In genomic region chr7:101859411-101860106, GRCh38 we compare ENCODE assay signal across 10 cellular contexts. TPM values are rescaled to one million over a fixed set of nuclear protein-coding genes. Genes with fewer than 3 reads are reported as not detected.
DNase-seq lines count a peak whose midpoint lies in the region; TF ChIP-seq lines count a peak whose summit lies in the region.
"Had no signal": no experiment of that assay in that cellular context is flagged by ENCODE, and none has a peak within 500 bp of the region (broad histone marks: within the 10 kb centered on the region; RNA-seq: fewer than 3 reads in every experiment).

No MANE protein-coding gene starts in this region.

- POLR2A ChIA-PET in MCF 10A (lab: Yijun Ruan, JAX) = interaction anchor here (0.6 to 1.1 kb wide), 3 partner anchors 10 to 391 kb away, joined by 3 read pairs; no protein-coding TSS in a partner anchor

- intact Hi-C loops in MCF 10A (cut with micrococcal nuclease) = no loop called here
- intact Hi-C loops in mammary epithelial cell (cut with micrococcal nuclease) = no loop called here

- H3K4me1 ChIP-seq in mammary epithelial cell (ENCODE audit: insufficient read depth, low read length) = peaks cover 17% of the 10 kb centered on the region

- H3K36me3 Mint-ChIP-seq in MCF 10A (ENCODE audit: insufficient read depth, unreplicated experiment) (no peaks in the 10 kb centered on the region), immature natural killer cell (peaks cover 0 to 4% (median 0%) of the 10 kb centered on the region in 3 donors)
- H3K36me3 Mint-ChIP-seq: activated CD4-positive, alpha-beta memory T cell treated with anti-CD3 and anti-CD28 coated beads for 36 hours had no signal

- H3K27ac ChIP-seq in mammary epithelial cell (ENCODE audit: insufficient read depth, low read depth, low read length) = no peak overlapping the region

- no peak overlapping the region for H3K4me3 Mint-ChIP-seq in MCF 10A (ENCODE audit: unreplicated experiment)
- H3K4me3 Mint-ChIP-seq in immature natural killer cell = peak overlapping the region in 1 of 5 donors; percentile 7
- H3K4me3 Mint-ChIP-seq: activated CD4-positive, alpha-beta memory T cell treated with anti-CD3 and anti-CD28 coated beads for 36 hours; activated naive CD8-positive, alpha-beta T cell treated with anti-CD3 and anti-CD28 coated beads, Interleukin-2, amount 10 ng/mL, durations not matched to agents 7 days and 5 days had no signal

- WGBS in mammary epithelial cell (ENCODE audit: low coverage, missing lambda C conversion rate) = 93% methylated on average over 5 of the region's 5 CpGs

- no peaks in the 10 kb centered on the region for H3K9me3 Mint-ChIP-seq in MCF 10A (ENCODE audit: unreplicated experiment)
- no peaks in the 10 kb centered on the region for H3K9me3 Mint-ChIP-seq in immature natural killer cell
- H3K9me3 Mint-ChIP-seq: activated CD4-positive, alpha-beta memory T cell treated with anti-CD3 and anti-CD28 coated beads for 36 hours; activated naive CD8-positive, alpha-beta T cell treated with anti-CD3 and anti-CD28 coated beads, Interleukin-2, amount 10 ng/mL, durations not matched to agents 7 days and 5 days had no signal

- no peak for DNase-seq in MCF 10A (ENCODE audit: unreplicated experiment)
- no peak for DNase-seq in mammary epithelial cell
- DNase-seq in dermis microvascular lymphatic vessel endothelial cell (ENCODE audit: low read depth in 2 of 2) = peak; percentile 46 to 59
- peak; percentile 63 to 80 for DNase-seq in lung microvascular endothelial cell (ENCODE audit: low read depth in 2 of 2)
- DNase-seq in OCI-M2 (lab: John Stamatoyannopoulos, UW; ENCODE audit: unreplicated experiment) = no peak
- DNase-seq in immature natural killer cell = no peak
- no peak for DNase-seq in HuH-7 (ENCODE audit: low spot score)
- no peak for DNase-seq in NCI-H510A treated with DMSO at 0.1 percent for 48 hours (lab: John Stamatoyannopoulos, UW)
- DNase-seq: activated CD4-positive, alpha-beta memory T cell treated with anti-CD3 and anti-CD28 coated beads for 36 hours; activated naive CD8-positive, alpha-beta T cell treated with anti-CD3 and anti-CD28 coated beads, Interleukin-2, amount 10 ng/mL, durations not matched to agents 7 days and 5 days had no signal

- H3K27me3 ChIP-seq in mammary epithelial cell (ENCODE audit: insufficient read depth, low read length) = no peaks in the 10 kb centered on the region

- peak overlapping the region; percentile 29 for H3K27ac Mint-ChIP-seq in MCF 10A (ENCODE audit: low read depth, unreplicated experiment)
- H3K27ac Mint-ChIP-seq in immature natural killer cell = peak overlapping the region in 3 of 6 donors; percentile 18 to 53 (median 19)
- H3K27ac Mint-ChIP-seq: activated CD4-positive, alpha-beta memory T cell treated with anti-CD3 and anti-CD28 coated beads for 36 hours; activated naive CD8-positive, alpha-beta T cell treated with anti-CD3 and anti-CD28 coated beads, Interleukin-2, amount 10 ng/mL, durations not matched to agents 7 days and 5 days had no signal

- H3K27me3 Mint-ChIP-seq in MCF 10A (ENCODE audit: insufficient read depth, unreplicated experiment) = no peaks in the 10 kb centered on the region
- H3K27me3 Mint-ChIP-seq in immature natural killer cell (ENCODE audit: low read depth in 3 of 3) = peaks cover 3 to 8% (median 5%) of the 10 kb centered on the region in 3 donors
- H3K27me3 Mint-ChIP-seq: activated CD4-positive, alpha-beta memory T cell treated with anti-CD3 and anti-CD28 coated beads for 36 hours; activated naive CD8-positive, alpha-beta T cell treated with anti-CD3 and anti-CD28 coated beads, Interleukin-2, amount 10 ng/mL, durations not matched to agents 7 days and 5 days had no signal

- in situ Hi-C loops in mammary epithelial cell (cut with MboI; ENCODE audit: low sequenced_read_pairs in 2 of 2) = no loop called here

- H3K9ac ChIP-seq in mammary epithelial cell (ENCODE audit: insufficient read depth, low read length) = no peak overlapping the region

- H4K20me1 ChIP-seq in mammary epithelial cell (ENCODE audit: insufficient read depth, low read length) = no peaks in the 10 kb centered on the region

- H3K4me1 Mint-ChIP-seq in MCF 10A (ENCODE audit: insufficient read depth, unreplicated experiment) (peaks cover 32% of the 10 kb centered on the region), immature natural killer cell (peaks cover 34 to 40% of the 10 kb centered on the region in 2 donors)

- H3K36me3 ChIP-seq in mammary epithelial cell (ENCODE audit: insufficient read depth, low read length) = no peaks in the 10 kb centered on the region

- peaks cover 53% of the 10 kb centered on the region for H3K79me2 ChIP-seq in mammary epithelial cell (ENCODE audit: insufficient read depth, low read length)

- TF ChIP-seq CTCF in MCF 10A (IDR thresholded peaks at IDR 0.05; ENCODE audit: unreplicated experiment) (no peak), mammary epithelial cell (conservative IDR thresholded peaks at IDR 0.05 in 1 of 2, IDR thresholded peaks at IDR 0.05 in 1 of 2; ENCODE audit: extremely low read depth in 1 of 2, insufficient read depth in 1 of 2, low read depth in 1 of 2, low read length in 2 of 2) (no peak)

- CTCF ChIA-PET in MCF 10A (lab: Yijun Ruan, JAX) = interaction anchor here (0.5 to 1.0 kb wide), 3 partner anchors 10 to 359 kb away, joined by 3 to 5 read pairs (median 4); no protein-coding TSS in a partner anchor
- CTCF ChIA-PET in mammary epithelial cell (lab: Charles Lee; ENCODE audit: low non-redundant PET) = interaction anchor here (0.7 kb wide), 1 partner anchor 376 kb away, joined by 3 read pairs; no protein-coding TSS in a partner anchor

- dilution Hi-C loops in mammary epithelial cell (cut with HindIII; ENCODE audit: low sequenced_read_pairs) = loop anchor here (5.0 kb wide), 1 partner anchor 38 kb away; no protein-coding TSS in a partner anchor

- no peak overlapping the region for H2AFZ ChIP-seq in mammary epithelial cell (ENCODE audit: low read depth, low read length)

- no peaks in the 10 kb centered on the region for H3K9me3 ChIP-seq in mammary epithelial cell (replicated peaks; ENCODE audit: insufficient read depth, low read length)

- no TSS peak for BruUV-seq in MCF 10A (replicated peaks; lab: Mats Ljungman, UMichigan)
- BruUV-seq in mammary epithelial cell (replicated peaks; lab: Mats Ljungman, UMichigan) = no TSS peak

- no peak overlapping the region for H3K4me3 ChIP-seq in mammary epithelial cell (replicated peaks in 1 of 3; ENCODE audit: insufficient read depth in 1 of 3, low read depth in 2 of 3, low read length in 3 of 3)

- H3K4me2 ChIP-seq in mammary epithelial cell (ENCODE audit: insufficient read depth, low read depth, low read length) = no peak overlapping the region

RNA-seq across cellular contexts. Expression of gene CUX1, which starts 42.1 kb away (rescaled TPM):
- total RNA-seq in MCF 10A (2022) = 47.6 and 63.7 TPM in 2 replicates
- 10 to 100 TPM; 23.0 to 45.6 TPM for total RNA-seq in mammary epithelial cell
- polyA plus RNA-seq in mammary epithelial cell = 13.5 TPM
- 14.4 TPM for polyA minus RNA-seq in mammary epithelial cell
- total RNA-seq in dermis microvascular lymphatic vessel endothelial cell = 15.1 and 25.5 TPM in 2 replicates
- 14.4 and 22.8 TPM in 2 replicates for total RNA-seq in lung microvascular endothelial cell
- 10 to 100 TPM in 2 of 3 donors, 1 to 10 TPM in 1; 3.1 to 25.9 (median 12.5) TPM for polyA plus RNA-seq in immature natural killer cell

Comparison
In these comparisons a context has a peak if more than half of its experiments do, and no peak if none do; other contexts are left out.
1. DNase-seq: peak in dermis microvascular lymphatic vessel endothelial cell (2 of 2) and lung microvascular endothelial cell (2 of 2); none in MCF 10A (single experiment), mammary epithelial cell (single experiment), OCI-M2 (single experiment), immature natural killer cell (0 of 3), HuH-7 (single experiment) and NCI-H510A treated with DMSO at 0.1 percent for 48 hours (single experiment).